7 cellular contexts compared by ENCODE assay signal in genomic region chr1:109687641-109688499, GRCh38.
DNase-seq lines count a peak whose midpoint lies in the region; ATAC-seq and TF ChIP-seq lines count a peak whose summit lies in the region.

Gene GSTM1 (plus strand): TSS chr1:109687817. CDS start chr1:109687874, 57 bp downstream.

- DNase-seq in UCSD-AML1 (lab: John Stamatoyannopoulos, UW; ENCODE audit: unreplicated experiment): peak; percentile 90
- peak; percentile 62 for DNase-seq in glomerular visceral epithelial cell (ENCODE audit: extremely low spot score)
- DNase-seq in NCI-H446 treated with DMSO at 0.1 percent for 48 hours (lab: John Stamatoyannopoulos, UW): no peak
- DNase-seq in midbrain (lab: John Stamatoyannopoulos, UW): no peak

- H3K4me1 Mint-ChIP-seq in stimulated activated naive CD8-positive, alpha-beta T cell treated with anti-CD3 and anti-CD28 coated beads, Interleukin-15, Interleukin-2, amounts not matched to agents 100 ng/mL and 50 ng/mL, for 24 hours (ENCODE audit: low read depth): peaks cover 13% of the 10 kb centered on the region

- H3K36me3 Mint-ChIP-seq in stimulated activated naive CD8-positive, alpha-beta T cell treated with anti-CD3 and anti-CD28 coated beads, Interleukin-15, Interleukin-2, amounts not matched to agents 100 ng/mL and 50 ng/mL, for 24 hours (ENCODE audit: low read depth): peaks cover 17% of the 10 kb centered on the region

- peak within 1 kb of the TSS; percentile 91 for H3K27ac Mint-ChIP-seq in stimulated activated naive CD8-positive, alpha-beta T cell treated with anti-CD3 and anti-CD28 coated beads, Interleukin-15, Interleukin-2, amounts not matched to agents 100 ng/mL and 50 ng/mL, for 24 hours

- in situ Hi-C loops in GM18951 (cut with MboI; ENCODE audit: low sequenced_read_pairs, unreplicated experiment): no loop called here

- TF ChIP-seq POLR2A in GM18951 (IDR thresholded peaks at IDR 0.05; ENCODE audit: extremely low read depth, insufficient read depth, insufficient read length): peak; percentile 71

- peak; percentile 98 for ATAC-seq in HG02798 (IDR thresholded peaks at IDR 0.05; ENCODE audit: poor library complexity, unreplicated experiment)

- peak within 1 kb of the TSS; percentile 85 for H3K4me3 Mint-ChIP-seq in stimulated activated naive CD8-positive, alpha-beta T cell treated with anti-CD3 and anti-CD28 coated beads, Interleukin-15, Interleukin-2, amounts not matched to agents 100 ng/mL and 50 ng/mL, for 24 hours

- no peaks in the 10 kb centered on the region for H3K27me3 Mint-ChIP-seq in stimulated activated naive CD8-positive, alpha-beta T cell treated with anti-CD3 and anti-CD28 coated beads, Interleukin-15, Interleukin-2, amounts not matched to agents 100 ng/mL and 50 ng/mL, for 24 hours

- no peaks in the 10 kb centered on the region for H3K9me3 Mint-ChIP-seq in stimulated activated naive CD8-positive, alpha-beta T cell treated with anti-CD3 and anti-CD28 coated beads, Interleukin-15, Interleukin-2, amounts not matched to agents 100 ng/mL and 50 ng/mL, for 24 hours

Comparison
In these comparisons a context has a peak if more than half of its experiments do, and no peak if none do; other contexts are left out.
1. DNase-seq: peak in UCSD-AML1 (single experiment) and glomerular visceral epithelial cell (single experiment); none in NCI-H446 treated with DMSO at 0.1 percent for 48 hours (single experiment) and midbrain (single experiment).